Comparison of ENCODE assay signal across 1 cellular context in the genomic region with DNA sequence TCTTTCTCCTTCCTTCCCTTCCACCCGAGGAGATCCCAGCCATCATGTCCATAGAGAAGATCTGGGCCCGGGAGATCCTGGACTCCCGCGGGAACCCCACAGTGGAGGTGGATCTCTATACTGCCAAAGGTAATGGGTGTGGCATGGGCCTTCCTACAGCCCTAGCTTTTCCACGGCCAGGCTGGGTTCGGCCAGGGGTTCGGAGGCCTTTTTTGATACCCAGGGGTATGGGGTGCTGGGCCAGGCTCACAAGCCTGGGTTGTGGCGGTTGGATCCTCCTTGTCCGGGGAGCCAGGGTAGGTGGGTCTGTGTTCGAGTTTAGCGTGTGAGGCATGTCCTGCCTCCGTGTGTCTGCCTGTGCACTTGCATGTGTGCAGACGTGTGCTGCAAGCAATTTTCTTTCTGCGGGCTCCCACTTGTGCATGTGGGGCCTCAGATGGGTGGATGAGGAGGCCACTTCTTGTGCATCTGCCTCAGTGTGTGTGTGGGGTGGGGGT.
TF ChIP-seq lines count a peak whose summit lies in the region.

No MANE protein-coding gene starts in this region.

TF ChIP-seq in GM23338, 12 proteins besides CTCF, POLR2A, EP300 and RAD21 (continued from another document):
- TF ChIP-seq ZNF114 (CRISPR knock-in tag; IDR thresholded peaks at IDR 0.05) (no peak), ETS1 (IDR thresholded peaks at IDR 0.05) (no peak), JUNB (IDR thresholded peaks at IDR 0.05; ENCODE audit: unreplicated experiment) (no peak), CREB1 (CRISPR knock-in tag; IDR thresholded peaks at IDR 0.05; ENCODE audit: low read depth) (no peak), ZNF462 (CRISPR knock-in tag; IDR thresholded peaks at IDR 0.05) (no peak), NANOG (IDR thresholded peaks at IDR 0.05; ENCODE audit: borderline replicate concordance) (no peak)
- TF ChIP-seq, protein P1, sequence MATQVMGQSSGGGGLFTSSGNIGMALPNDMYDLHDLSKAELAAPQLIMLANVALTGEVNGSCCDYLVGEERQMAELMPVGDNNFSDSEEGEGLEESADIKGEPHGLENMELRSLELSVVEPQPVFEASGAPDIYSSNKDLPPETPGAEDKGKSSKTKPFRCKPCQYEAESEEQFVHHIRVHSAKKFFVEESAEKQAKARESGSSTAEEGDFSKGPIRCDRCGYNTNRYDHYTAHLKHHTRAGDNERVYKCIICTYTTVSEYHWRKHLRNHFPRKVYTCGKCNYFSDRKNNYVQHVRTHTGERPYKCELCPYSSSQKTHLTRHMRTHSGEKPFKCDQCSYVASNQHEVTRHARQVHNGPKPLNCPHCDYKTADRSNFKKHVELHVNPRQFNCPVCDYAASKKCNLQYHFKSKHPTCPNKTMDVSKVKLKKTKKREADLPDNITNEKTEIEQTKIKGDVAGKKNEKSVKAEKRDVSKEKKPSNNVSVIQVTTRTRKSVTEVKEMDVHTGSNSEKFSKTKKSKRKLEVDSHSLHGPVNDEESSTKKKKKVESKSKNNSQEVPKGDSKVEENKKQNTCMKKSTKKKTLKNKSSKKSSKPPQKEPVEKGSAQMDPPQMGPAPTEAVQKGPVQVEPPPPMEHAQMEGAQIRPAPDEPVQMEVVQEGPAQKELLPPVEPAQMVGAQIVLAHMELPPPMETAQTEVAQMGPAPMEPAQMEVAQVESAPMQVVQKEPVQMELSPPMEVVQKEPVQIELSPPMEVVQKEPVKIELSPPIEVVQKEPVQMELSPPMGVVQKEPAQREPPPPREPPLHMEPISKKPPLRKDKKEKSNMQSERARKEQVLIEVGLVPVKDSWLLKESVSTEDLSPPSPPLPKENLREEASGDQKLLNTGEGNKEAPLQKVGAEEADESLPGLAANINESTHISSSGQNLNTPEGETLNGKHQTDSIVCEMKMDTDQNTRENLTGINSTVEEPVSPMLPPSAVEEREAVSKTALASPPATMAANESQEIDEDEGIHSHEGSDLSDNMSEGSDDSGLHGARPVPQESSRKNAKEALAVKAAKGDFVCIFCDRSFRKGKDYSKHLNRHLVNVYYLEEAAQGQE (IDR thresholded peaks at IDR 0.05; ENCODE audit: unreplicated experiment), result no peak
